Comparison of ENCODE assay signal across 14 cellular contexts in the genomic region with DNA sequence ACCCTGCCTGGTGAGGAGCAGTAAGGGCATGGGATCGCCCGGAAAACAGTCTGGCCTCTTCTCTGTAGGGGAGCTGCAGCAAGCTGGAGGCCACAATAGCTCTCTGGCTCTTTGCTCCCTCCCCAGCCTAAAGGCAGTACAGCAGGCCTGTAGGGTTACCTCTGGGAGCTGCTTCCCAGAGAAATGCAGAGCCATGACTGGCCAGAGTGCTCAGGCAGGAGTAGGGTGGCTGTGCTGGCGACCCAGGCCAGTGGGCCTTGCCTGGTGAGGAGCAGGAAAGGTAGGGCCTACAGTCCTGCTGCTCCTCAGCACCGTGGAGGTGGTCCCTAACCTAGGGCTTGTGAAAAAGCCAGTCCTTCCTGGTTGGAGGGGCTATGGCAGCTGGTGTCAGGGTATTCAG.
DNase-seq lines count a peak whose midpoint lies in the region; ATAC-seq, FAIRE-seq and TF ChIP-seq lines count a peak whose summit lies in the region.
"Had no signal": no experiment of that assay in that cellular context is flagged by ENCODE, and none has a peak within 500 bp of the region (broad histone marks: within the 10 kb centered on the region; RNA-seq: fewer than 3 reads in every experiment).

No MANE protein-coding gene starts in this region.

- no peak overlapping the region for H3K4me3 ChIP-seq in kidney (ENCODE audit: low read length in 2 of 2)
- H3K4me3 ChIP-seq: BLaER1, GM23338, HAP-1 had no signal

- no peaks in the 10 kb centered on the region for H3K4me1 ChIP-seq in kidney (ENCODE audit: control insufficient read depth in 1 of 2, insufficient read depth in 1 of 2, low read depth in 1 of 2, low read length in 2 of 2)
- H3K4me1 ChIP-seq: BLaER1, Caco-2, HAP-1 had no signal

- H3K27me3 Mint-ChIP-seq in stimulated activated naive CD8-positive, alpha-beta T cell treated with anti-CD3 and anti-CD28 coated beads, Interleukin-15, amount 100 ng/mL, for 72 hours = peaks cover 20% of the 10 kb centered on the region
- H3K27me3 Mint-ChIP-seq in osteocyte (ENCODE audit: unreplicated experiment) = no peaks in the 10 kb centered on the region

- no peak overlapping the region for H3K27ac ChIP-seq in kidney (ENCODE audit: low read depth in 2 of 2, low read length in 2 of 2)
- H3K27ac ChIP-seq: BLaER1 had no signal

- H3K9ac ChIP-seq in kidney (ENCODE audit: low read length in 2 of 2) = no peak overlapping the region
- H3K9ac ChIP-seq: BLaER1 had no signal

- no peak overlapping the region for H3K27ac Mint-ChIP-seq in stimulated activated naive CD8-positive, alpha-beta T cell treated with anti-CD3 and anti-CD28 coated beads, Interleukin-15, amount 100 ng/mL, for 72 hours
- no peak overlapping the region for H3K27ac Mint-ChIP-seq in osteocyte (ENCODE audit: unreplicated experiment)
- H3K27ac Mint-ChIP-seq: GM23338 had no signal

- intact Hi-C loops in kidney (cut with DNase I) = no loop called here

- ATAC-seq in stimulated activated naive CD8-positive, alpha-beta T cell treated with anti-CD3 and anti-CD28 coated beads, Interleukin-15, Interleukin-2, amounts not matched to agents 100 U/mL and 50 U/mL, for 24 hours = peak; percentile 36
- no peak for ATAC-seq in stimulated activated naive CD8-positive, alpha-beta T cell treated with anti-CD3 and anti-CD28 coated beads, Interleukin-15, amount 100 ng/mL, for 72 hours
- no peak for ATAC-seq in GM19452 (IDR thresholded peaks at IDR 0.05; ENCODE audit: unreplicated experiment)
- ATAC-seq: GM23338 had no signal

- H3K9me3 ChIP-seq in kidney (ENCODE audit: control insufficient read depth in 1 of 2, low read length in 2 of 2) = no peaks in the 10 kb centered on the region
- H3K9me3 ChIP-seq: Caco-2, HAP-1 had no signal

- no peaks in the 10 kb centered on the region for H3K4me1 Mint-ChIP-seq in stimulated activated naive CD8-positive, alpha-beta T cell treated with anti-CD3 and anti-CD28 coated beads, Interleukin-15, amount 100 ng/mL, for 72 hours
- no peaks in the 10 kb centered on the region for H3K4me1 Mint-ChIP-seq in osteocyte (ENCODE audit: unreplicated experiment)
- H3K4me1 Mint-ChIP-seq: CD8-positive, alpha-beta memory T cell; GM23338 had no signal

- no peak overlapping the region for H3K4me3 Mint-ChIP-seq in stimulated activated naive CD8-positive, alpha-beta T cell treated with anti-CD3 and anti-CD28 coated beads, Interleukin-15, amount 100 ng/mL, for 72 hours
- H3K4me3 Mint-ChIP-seq in osteocyte (ENCODE audit: unreplicated experiment) = no peak overlapping the region
- H3K4me3 Mint-ChIP-seq: CD8-positive, alpha-beta memory T cell; GM23338 had no signal

- H3K9me3 Mint-ChIP-seq in stimulated activated naive CD8-positive, alpha-beta T cell treated with anti-CD3 and anti-CD28 coated beads, Interleukin-15, amount 100 ng/mL, for 72 hours = no peaks in the 10 kb centered on the region
- no peaks in the 10 kb centered on the region for H3K9me3 Mint-ChIP-seq in osteocyte (ENCODE audit: unreplicated experiment)

- FAIRE-seq in kidney (lab: Jason Lieb, UNC) = no peak

- no peaks in the 10 kb centered on the region for H3K36me3 ChIP-seq in kidney (ENCODE audit: control insufficient read depth in 1 of 2, insufficient read depth in 2 of 2, low read length in 2 of 2)
- H3K36me3 ChIP-seq: BLaER1, HAP-1 had no signal

- H3K36me3 Mint-ChIP-seq in osteocyte (ENCODE audit: unreplicated experiment) = no peaks in the 10 kb centered on the region
- H3K36me3 Mint-ChIP-seq: CD8-positive, alpha-beta memory T cell had no signal

- DNase-seq in stimulated activated naive CD8-positive, alpha-beta T cell treated with anti-CD3 and anti-CD28 coated beads, Interleukin-15, Interleukin-2, amounts not matched to agents 100 U/mL and 50 U/mL, for 24 hours = no peak
- no peak for DNase-seq in stimulated activated naive CD8-positive, alpha-beta T cell treated with anti-CD3 and anti-CD28 coated beads, Interleukin-15, amount 100 ng/mL, for 72 hours
- peak; percentile 26 for DNase-seq in iPS-NIHi11 (ENCODE audit: low spot score)
- peak; percentile 76 for DNase-seq in osteocyte (ENCODE audit: extremely low spot score, unreplicated experiment)
- no peak for DNase-seq in kidney
- no peak for DNase-seq in DMS153 (lab: John Stamatoyannopoulos, UW)
- DNase-seq: 8988T; AML-193; Caco-2; CD8-positive, alpha-beta memory T cell had no signal

- TF ChIP-seq CTCF in osteocyte (IDR thresholded peaks at IDR 0.05) (no peak), kidney (IDR thresholded peaks at IDR 0.05; ENCODE audit: borderline replicate concordance, extremely low read depth, insufficient read depth) (no peak)

Comparison
In these comparisons a context has a peak if more than half of its experiments do, and no peak if none do; other contexts are left out.
1. DNase-seq: peak in iPS-NIHi11 (single experiment) and osteocyte (single experiment); none in stimulated activated naive CD8-positive, alpha-beta T cell treated with anti-CD3 and anti-CD28 coated beads, Interleukin-15, Interleukin-2, amounts not matched to agents 100 U/mL and 50 U/mL, for 24 hours (single experiment), stimulated activated naive CD8-positive, alpha-beta T cell treated with anti-CD3 and anti-CD28 coated beads, Interleukin-15, amount 100 ng/mL, for 72 hours (0 of 2), kidney (single experiment) and DMS153 (single experiment).